10 cellular contexts compared by ENCODE assay signal in the genomic region with DNA sequence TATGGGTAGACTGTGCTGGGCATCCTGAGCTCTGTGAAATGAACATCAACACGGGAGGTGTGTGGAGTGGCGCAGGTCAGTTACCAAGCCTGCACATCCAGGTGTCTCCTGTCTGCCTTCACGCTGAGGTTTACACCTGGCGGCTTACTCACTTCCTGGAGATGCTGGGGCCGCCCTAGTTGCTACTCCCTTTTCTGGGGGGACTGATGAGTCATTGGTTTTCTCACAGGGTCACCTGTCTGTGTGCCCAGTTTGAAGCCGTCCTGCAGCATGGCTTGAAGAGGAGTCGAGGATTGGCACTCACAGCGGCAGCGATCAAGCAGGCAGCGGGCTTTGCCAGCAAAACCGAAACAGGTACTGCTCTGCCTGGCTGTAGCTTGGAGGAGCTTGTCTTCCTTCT. TPM values are rescaled to one million over a fixed set of nuclear protein-coding genes. Genes with fewer than 3 reads are reported as not detected.
DNase-seq lines count a peak whose midpoint lies in the region; ATAC-seq and TF ChIP-seq lines count a peak whose summit lies in the region.
"Had no signal": no experiment of that assay in that cellular context is flagged by ENCODE, and none has a peak within 500 bp of the region (broad histone marks: within the 10 kb centered on the region; RNA-seq: fewer than 3 reads in every experiment).

No MANE protein-coding gene starts in this region.

- no peaks in the 10 kb centered on the region for H4K20me1 ChIP-seq in PC-9 (ENCODE audit: insufficient read depth)

- H3K9me3 ChIP-seq in PC-9 (ENCODE audit: insufficient read depth, low read depth) (no peaks in the 10 kb centered on the region), iPS DF 6.9 (ENCODE audit: control insufficient read depth, insufficient read depth, low read length) (no peaks in the 10 kb centered on the region)

- H3K36me3 ChIP-seq in PC-9 (ENCODE audit: low read depth): no peaks in the 10 kb centered on the region
- H3K36me3 ChIP-seq in iPS DF 6.9 (ENCODE audit: control insufficient read depth, insufficient read depth, low read length): no peaks in the 10 kb centered on the region
- H3K36me3 ChIP-seq: cardiac muscle cell had no signal

- CTCF ChIA-PET in PC-9 (lab: Charles Lee): interaction anchor here (0.8 kb wide), 1 partner anchor 41 kb away, joined by 5 read pairs; no protein-coding TSS in a partner anchor
- CTCF ChIA-PET in GM10248 (lab: Yijun Ruan, JAX): no interaction called here

- H2AFZ ChIP-seq in PC-9: peak overlapping the region; percentile 66

- peaks cover 70% of the 10 kb centered on the region for H3K4me1 ChIP-seq in PC-9 (replicated peaks; ENCODE audit: insufficient read depth)
- no peaks in the 10 kb centered on the region for H3K4me1 ChIP-seq in iPS DF 6.9 (ENCODE audit: control insufficient read depth, insufficient read depth, low read length)

- H3K4me3 ChIP-seq in PC-9: peak overlapping the region; percentile 52
- H3K4me3 ChIP-seq in iPS DF 6.9 (ENCODE audit: low read length): no peak overlapping the region
- H3K4me3 ChIP-seq: cardiac muscle cell had no signal

- POLR2A ChIA-PET in PC-9 (lab: Charles Lee; ENCODE audit: unreplicated experiment) (interaction anchor here (0.6 to 1.2 kb wide), 3 partner anchors 16 to 49 kb away, joined by 3 to 8 read pairs (median 4); no protein-coding TSS in a partner anchor), GM10248 (lab: Yijun Ruan, JAX) (no interaction called here)

- H3K79me2 ChIP-seq in PC-9 (ENCODE audit: low read depth): peaks cover 25% of the 10 kb centered on the region

- H3K4me2 ChIP-seq in PC-9: peak overlapping the region; percentile 87

- H3K9me2 ChIP-seq in PC-9 (ENCODE audit: insufficient read depth): no peaks in the 10 kb centered on the region

- H3K27me3 ChIP-seq in PC-9 (ENCODE audit: insufficient read depth, low read depth): no peaks in the 10 kb centered on the region
- H3K27me3 ChIP-seq in iPS DF 6.9 (ENCODE audit: control insufficient read depth, insufficient read depth, low read length): no peaks in the 10 kb centered on the region
- H3K27me3 ChIP-seq: cardiac muscle cell had no signal

- no peak for ATAC-seq in left ventricle myocardium superior
- no peak for ATAC-seq in HG02678 (IDR thresholded peaks at IDR 0.05; ENCODE audit: unreplicated experiment)
- no peak for ATAC-seq in HG03521 (IDR thresholded peaks at IDR 0.05; ENCODE audit: unreplicated experiment)
- ATAC-seq: left cardiac atrium had no signal

- H3K27ac ChIP-seq in PC-9: peak overlapping the region; percentile 65
- H3K27ac ChIP-seq in iPS DF 6.9 (ENCODE audit: low read length): no peak overlapping the region
- H3K27ac ChIP-seq: cardiac muscle cell had no signal

- intact Hi-C loops in PC-9 (cut with micrococcal nuclease; ENCODE audit: unreplicated experiment): loop anchor here (1.0 to 5.0 kb wide), 3 partner anchors 10 to 110 kb away; a partner anchor contains a TSS
- intact Hi-C loops in left ventricle myocardium superior (cut with micrococcal nuclease): no loop called here

- peaks cover 52% of the 10 kb centered on the region for H3F3A ChIP-seq in PC-9 (ENCODE audit: insufficient read depth, low read depth)

- no CpG with 5 or more reads among the region's 11 CpGs for WGBS in iPS DF 6.9 (ENCODE audit: insufficient coverage, insufficient read length)

- TF ChIP-seq CTCF in PC-9 (conservative IDR thresholded peaks at IDR 0.05): no peak
- no peak for TF ChIP-seq CTCF in GM10248 (IDR thresholded peaks at IDR 0.05; ENCODE audit: control extremely low read depth, extremely low read depth, low read depth, missing control alignments)

- no TSS peak for BruUV-seq in PC-9 (replicated peaks; lab: Mats Ljungman, UMichigan)

- DNase-seq in COR-L47 (lab: John Stamatoyannopoulos, UW) (peak; percentile 65), NCI-H1417 treated with DMSO at 0.1 percent for 48 hours (lab: John Stamatoyannopoulos, UW) (peak; percentile 30), PC-9 (peak; percentile 90 to 96), iPS DF 6.9 (ENCODE audit: low read depth, low spot score) (peak; percentile 9), GM10248 (ENCODE audit: extremely low spot score) (no peak), left ventricle myocardium superior (no peak)
- DNase-seq: left cardiac atrium had no signal

RNA-seq across cellular contexts. Expression of a gene that starts 50.6 kb away (rescaled TPM):
- total RNA-seq in PC-9 (2021) (27.2 and 37.9 TPM in 2 replicates), left ventricle myocardium superior (9.7 TPM)

Comparison
In these comparisons a context has a peak if more than half of its experiments do, and no peak if none do; other contexts are left out.
1. DNase-seq: peak in COR-L47 (single experiment), NCI-H1417 treated with DMSO at 0.1 percent for 48 hours (single experiment), PC-9 (2 of 2) and iPS DF 6.9 (single experiment); none in GM10248 (single experiment) and left ventricle myocardium superior (single experiment).